8 cellular contexts compared by ENCODE assay signal in genomic region chr12:122190842-122191668, GRCh38. TPM values are rescaled to one million over a fixed set of nuclear protein-coding genes. Genes with fewer than 3 reads are reported as not detected.
A peak's percentile ranks its signal among the peaks of the same experiment; 100 is the strongest.
DNase-seq lines count a peak whose midpoint lies in the region; ATAC-seq and TF ChIP-seq lines count a peak whose summit lies in the region.

No MANE protein-coding gene starts in this region.

- no TSS peak for BruUV-seq in PC-9 (replicated peaks; lab: Mats Ljungman, UMichigan)

- H3K9me2 ChIP-seq in PC-9 (ENCODE audit: insufficient read depth), result no peaks in the 10 kb centered on the region

- POLR2A ChIA-PET in PC-9 (lab: Charles Lee; ENCODE audit: unreplicated experiment), result interaction anchor here (0.6 kb wide), 1 partner anchor 20 kb away, joined by 19 read pairs; no protein-coding TSS in a partner anchor

- TF ChIP-seq CTCF in PC-9 (conservative IDR thresholded peaks at IDR 0.05), result peak; percentile 82
- peak in 3 of 4 experiments; percentile 31 to 73 (median 62) for TF ChIP-seq CTCF in gastroesophageal sphincter (IDR thresholded peaks at IDR 0.05)

- ATAC-seq in HG03097 (IDR thresholded peaks at IDR 0.05; ENCODE audit: low FRiP score, unreplicated experiment), result peak; percentile 59
- no peak for ATAC-seq in gastroesophageal sphincter
- no peak for ATAC-seq in GM19324 (IDR thresholded peaks at IDR 0.05; ENCODE audit: low FRiP score, unreplicated experiment)
- no peak for ATAC-seq in HG03571 (IDR thresholded peaks at IDR 0.05; ENCODE audit: unreplicated experiment)

- CTCF ChIA-PET in PC-9 (lab: Charles Lee), result interaction anchor here (0.6 to 0.9 kb wide), 5 partner anchors 34 to 646 kb away, joined by 4 to 9 read pairs (median 5); no protein-coding TSS in a partner anchor

- H3K36me3 ChIP-seq in PC-9 (ENCODE audit: low read depth) (no peaks in the 10 kb centered on the region), gastroesophageal sphincter (no peaks in the 10 kb centered on the region)

- no peak overlapping the region for H2AFZ ChIP-seq in PC-9

- TF ChIP-seq EP300 in gastroesophageal sphincter (IDR thresholded peaks at IDR 0.05), result no peak

- intact Hi-C loops in PC-9 (cut with micrococcal nuclease; ENCODE audit: unreplicated experiment), result loop anchor here (1.0 to 2.0 kb wide), 3 partner anchors 60 to 396 kb away; no protein-coding TSS in a partner anchor

- H3K4me2 ChIP-seq in PC-9, result no peak overlapping the region

- no peaks in the 10 kb centered on the region for H3K4me1 ChIP-seq in PC-9 (replicated peaks; ENCODE audit: insufficient read depth)
- no peaks in the 10 kb centered on the region for H3K4me1 ChIP-seq in gastroesophageal sphincter

- peak; percentile 84 for DNase-seq in D341Med (ENCODE audit: low spot score)
- DNase-seq in PC-9, result peak; percentile 57 to 77
- peak; percentile 33 for DNase-seq in activated T-helper 1 cell treated with Interleukin-2 at 50 U/mL for 16 hours (ENCODE audit: low read depth)
- peak; percentile 57 for DNase-seq in renal cortical epithelial cell (ENCODE audit: low read depth)

- no peaks in the 10 kb centered on the region for H3F3A ChIP-seq in PC-9 (ENCODE audit: insufficient read depth, low read depth)

- H3K4me3 ChIP-seq in PC-9 (no peak overlapping the region), gastroesophageal sphincter (no peak overlapping the region)

- H3K79me2 ChIP-seq in PC-9 (ENCODE audit: low read depth), result no peaks in the 10 kb centered on the region

- H4K20me1 ChIP-seq in PC-9 (ENCODE audit: insufficient read depth), result no peaks in the 10 kb centered on the region

- H3K9me3 ChIP-seq in PC-9 (ENCODE audit: insufficient read depth, low read depth) (peaks cover 5% of the 10 kb centered on the region; the same call in 1 of the 2 replicates), gastroesophageal sphincter (peaks cover 0 to 6% (median 0%) of the 10 kb centered on the region in 3 donors)

- TF ChIP-seq POLR2A in gastroesophageal sphincter (IDR thresholded peaks at IDR 0.05), result no peak

- WGBS in gastroesophageal sphincter (ENCODE audit: low coverage in 1 of 2), 2 donors, result 4 to 59% methylated on average over 4 to 16 of the region's 18 CpGs

- H3K27me3 ChIP-seq in PC-9 (ENCODE audit: insufficient read depth, low read depth), result no peaks in the 10 kb centered on the region
- H3K27me3 ChIP-seq in gastroesophageal sphincter, result no peaks in the 10 kb centered on the region

- H3K27ac ChIP-seq in PC-9, result no peak overlapping the region
- H3K27ac ChIP-seq in gastroesophageal sphincter, result no peak overlapping the region

RNA-seq across cellular contexts. Expression of gene LRRC43, which starts 8.1 kb away (rescaled TPM):
- total RNA-seq in PC-9 (2021), result 0.39 and 0.83 TPM in 2 replicates
- 1 to 10 TPM; 1.5 to 9.8 (median 3.6) TPM for total RNA-seq in gastroesophageal sphincter
- 0.69 and 1.3 TPM in 2 replicates for total RNA-seq in renal cortical epithelial cell

RNA-seq across cellular contexts. Expression of gene B3GNT4, which starts 12.5 kb away (rescaled TPM):
- total RNA-seq in PC-9 (2021) (2.8 and 3.1 TPM in 2 replicates), gastroesophageal sphincter (not detected), renal cortical epithelial cell (2.6 and 18.9 TPM in 2 replicates)

RNA-seq across cellular contexts. Expression of gene IL31, which starts 17.0 kb away (rescaled TPM):
- not detected in 2 replicates for total RNA-seq in PC-9 (2021)
- total RNA-seq in gastroesophageal sphincter, result not detected
- not detected in 2 replicates for total RNA-seq in renal cortical epithelial cell

RNA-seq across cellular contexts. Expression of gene DIABLO, which starts 34.8 kb away (rescaled TPM):
- total RNA-seq in PC-9 (2021), result 47.9 and 51.7 TPM in 2 replicates
- 10 to 100 TPM; 35.8 to 45.3 (median 38.3) TPM for total RNA-seq in gastroesophageal sphincter
- total RNA-seq in renal cortical epithelial cell, result 106 and 138 TPM in 2 replicates

Comparison
In these comparisons a context has a peak if more than half of its experiments do, and no peak if none do; other contexts are left out.
1. DNase-seq: peak in every context shown above with its lines; median percentile 84 in D341Med; 67 in PC-9; 57 in renal cortical epithelial cell; 33 in activated T-helper 1 cell treated with Interleukin-2 at 50 U/mL for 16 hours.